8 cellular contexts compared by ENCODE assay signal in the genomic region with DNA sequence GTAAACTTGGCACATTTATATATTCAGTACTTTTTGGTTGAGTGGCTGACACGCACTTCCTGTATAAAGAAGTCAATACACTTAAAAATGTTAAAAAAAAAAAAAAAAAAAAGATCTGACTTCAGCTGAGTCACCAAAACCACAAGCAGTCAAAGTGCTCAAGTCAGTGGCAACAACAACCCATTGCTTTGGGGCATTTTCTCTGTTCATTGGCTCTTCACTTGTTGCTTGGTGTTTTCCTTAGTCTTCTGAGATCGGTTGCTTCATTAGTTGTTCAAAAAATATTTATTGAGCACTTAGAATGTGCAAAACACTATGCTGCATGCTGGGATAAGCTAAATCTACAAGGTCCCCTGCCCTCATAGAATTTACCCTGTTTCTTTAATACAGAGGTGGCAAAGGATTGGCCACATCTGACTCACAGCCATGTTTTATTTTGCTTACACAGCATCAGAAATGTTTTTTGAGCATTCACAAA.
DNase-seq lines count a peak whose midpoint lies in the region; ATAC-seq and TF ChIP-seq lines count a peak whose summit lies in the region.

No MANE protein-coding gene starts in this region.

- peak overlapping the region; percentile 93 for H3K27ac ChIP-seq in CD4-positive, CD25-positive, alpha-beta regulatory T cell (ENCODE audit: insufficient read depth, low read length, poor library complexity, severe bottlenecking)
- peak overlapping the region in 2 of 4 donors; percentile 1 to 24 for H3K27ac ChIP-seq in gastroesophageal sphincter

- peaks cover 9% of the 10 kb centered on the region for H3K27me3 Mint-ChIP-seq in CD4-positive, CD25-positive, alpha-beta regulatory T cell
- H3K27me3 Mint-ChIP-seq in MCF 10A (ENCODE audit: insufficient read depth, unreplicated experiment) = no peaks in the 10 kb centered on the region

- POLR2A ChIA-PET in MCF 10A (lab: Yijun Ruan, JAX) = interaction anchor here (0.6 to 4.9 kb wide), 25 partner anchors 12 to 591 kb away, joined by 3 to 89 read pairs (median 10); partner anchors contain the start of genes MTURN, NOD1 and ZNRF2

- H3K36me3 ChIP-seq in CD4-positive, CD25-positive, alpha-beta regulatory T cell (ENCODE audit: control insufficient read depth, insufficient read depth, low read length) = no peaks in the 10 kb centered on the region
- H3K36me3 ChIP-seq in gastroesophageal sphincter = no peaks in the 10 kb centered on the region

- intact Hi-C loops in MCF 10A (cut with micrococcal nuclease) = loop anchor here (2.0 kb wide), 1 partner anchor 63 kb away; the partner anchor contains the start of gene ZNRF2

- TF ChIP-seq EP300 in gastroesophageal sphincter (IDR thresholded peaks at IDR 0.05) = no peak

- H3K4me1 ChIP-seq in CD4-positive, CD25-positive, alpha-beta regulatory T cell (ENCODE audit: control insufficient read depth, insufficient read depth, low read length, poor library complexity, severe bottlenecking) = peaks cover 74% of the 10 kb centered on the region
- peaks cover 8 to 79% (median 11%) of the 10 kb centered on the region in 3 donors for H3K4me1 ChIP-seq in gastroesophageal sphincter

- no peak for TF ChIP-seq CTCF in MCF 10A (IDR thresholded peaks at IDR 0.05; ENCODE audit: unreplicated experiment)
- TF ChIP-seq CTCF in gastroesophageal sphincter (IDR thresholded peaks at IDR 0.05) = no peak

- TF ChIP-seq POLR2A in gastroesophageal sphincter (IDR thresholded peaks at IDR 0.05) = no peak

- peak overlapping the region; percentile 93 to 99 (median 96) for H3K27ac Mint-ChIP-seq in CD4-positive, CD25-positive, alpha-beta regulatory T cell
- peak overlapping the region; percentile 93 for H3K27ac Mint-ChIP-seq in MCF 10A (ENCODE audit: low read depth, unreplicated experiment)

- 72 to 80% methylated on average over 1 to 2 of the region's 2 CpGs for WGBS in gastroesophageal sphincter (ENCODE audit: low coverage in 1 of 2), 2 donors

- peak; percentile 63 to 94 (median 88) for DNase-seq in CD4-positive, CD25-positive, alpha-beta regulatory T cell
- DNase-seq in SKM-1 treated with dmso at 0.1 percent for 144 hours (lab: John Stamatoyannopoulos, UW; ENCODE audit: unreplicated experiment) = peak; percentile 77
- peak; percentile 95 for DNase-seq in MCF 10A (ENCODE audit: unreplicated experiment)
- DNase-seq in myocyte (ENCODE audit: low read depth) = peak; percentile 63
- no peak for DNase-seq in mesenteric fat pad (ENCODE audit: low spot score)

- H3K27me3 ChIP-seq in CD4-positive, CD25-positive, alpha-beta regulatory T cell (ENCODE audit: control insufficient read depth, insufficient read depth, low read length) = no peaks in the 10 kb centered on the region
- no peaks in the 10 kb centered on the region for H3K27me3 ChIP-seq in gastroesophageal sphincter

- peaks cover 46 to 76% (median 61%) of the 10 kb centered on the region in 4 donors for H3K4me1 Mint-ChIP-seq in CD4-positive, CD25-positive, alpha-beta regulatory T cell
- peaks cover 43% of the 10 kb centered on the region for H3K4me1 Mint-ChIP-seq in MCF 10A (ENCODE audit: insufficient read depth, unreplicated experiment)

- peak overlapping the region; percentile 78 for H3K4me3 ChIP-seq in CD4-positive, CD25-positive, alpha-beta regulatory T cell (ENCODE audit: low read depth, low read length)
- H3K4me3 ChIP-seq in gastroesophageal sphincter = no peak overlapping the region

- peak overlapping the region; percentile 59 to 76 (median 74) for H3K4me3 Mint-ChIP-seq in CD4-positive, CD25-positive, alpha-beta regulatory T cell
- H3K4me3 Mint-ChIP-seq in MCF 10A (ENCODE audit: unreplicated experiment) = peak overlapping the region; percentile 63

- BruUV-seq in MCF 10A (replicated peaks; lab: Mats Ljungman, UMichigan) = no TSS peak

- H3K9me3 Mint-ChIP-seq in CD4-positive, CD25-positive, alpha-beta regulatory T cell = no peaks in the 10 kb centered on the region
- H3K9me3 Mint-ChIP-seq in MCF 10A (ENCODE audit: unreplicated experiment) = no peaks in the 10 kb centered on the region

- peak; percentile 93 for ATAC-seq in CD4-positive, CD25-positive, alpha-beta regulatory T cell (ENCODE audit: low read depth in 2 of 2)
- ATAC-seq in GM19372 (IDR thresholded peaks at IDR 0.05; ENCODE audit: low read depth, unreplicated experiment) (peak; percentile 87), HG03439 (IDR thresholded peaks at IDR 0.05; ENCODE audit: unreplicated experiment) (peak; percentile 77), gastroesophageal sphincter (no peak)

- H3K36me3 Mint-ChIP-seq in CD4-positive, CD25-positive, alpha-beta regulatory T cell = no peaks in the 10 kb centered on the region
- H3K36me3 Mint-ChIP-seq in MCF 10A (ENCODE audit: insufficient read depth, unreplicated experiment) = no peaks in the 10 kb centered on the region

- no peaks in the 10 kb centered on the region for H3K9me3 ChIP-seq in CD4-positive, CD25-positive, alpha-beta regulatory T cell (ENCODE audit: control insufficient read depth in 2 of 2, low read length in 2 of 2)
- H3K9me3 ChIP-seq in gastroesophageal sphincter = no peaks in the 10 kb centered on the region

- CTCF ChIA-PET in MCF 10A (lab: Yijun Ruan, JAX) = interaction anchor here (0.7 to 1.1 kb wide), 3 partner anchors 55 to 184 kb away, joined by 3 to 4 read pairs (median 3); no protein-coding TSS in a partner anchor
